In genomic region chr1:19563336-19564097, GRCh38 we compare ENCODE assay signal across 8 cellular contexts.
A peak's percentile ranks its signal among the peaks of the same experiment; 100 is the strongest.
DNase-seq lines count a peak whose midpoint lies in the region; ATAC-seq and TF ChIP-seq lines count a peak whose summit lies in the region.
"Had no signal": no experiment of that assay in that cellular context is flagged by ENCODE, and none has a peak within 500 bp of the region (broad histone marks: within the 10 kb centered on the region; RNA-seq: fewer than 3 reads in every experiment).

No MANE protein-coding gene starts in this region.

- H3K27me3 Mint-ChIP-seq in effector memory CD8-positive, alpha-beta T cell = no peaks in the 10 kb centered on the region

- in situ Hi-C loops in transverse colon (cut with MboI; ENCODE audit: low pct_ligation_motif_present in 1 of 4, low pct_unique_long_range_greater_than_20kb in 1 of 4, low sequenced_read_pairs in 3 of 4) = no loop called here

- WGBS in esophagus squamous epithelium, 2 donors = 0 to 39% methylated on average over 3 to 9 of the region's 15 CpGs
- WGBS in transverse colon (ENCODE audit: low coverage in 1 of 2), 2 donors = 44 to 59% methylated on average over 3 to 15 of the region's 15 CpGs
- WGBS in SK-N-SH (ENCODE audit: low lambda C conversion rate) = 90% methylated on average over 6 of the region's 15 CpGs

- no peaks in the 10 kb centered on the region for H3K79me2 ChIP-seq in SK-N-SH (ENCODE audit: insufficient read depth)

- no peaks in the 10 kb centered on the region for H3K9me3 Mint-ChIP-seq in effector memory CD8-positive, alpha-beta T cell

- POLR2A ChIA-PET in SK-N-SH (lab: Yijun Ruan, JAX) = no interaction called here

- no peaks in the 10 kb centered on the region for H3K4me1 Mint-ChIP-seq in effector memory CD8-positive, alpha-beta T cell (ENCODE audit: low read depth in 2 of 2)

- H3K4me3 Mint-ChIP-seq in effector memory CD8-positive, alpha-beta T cell = no peak overlapping the region

- CTCF ChIA-PET in SK-N-SH (lab: Yijun Ruan, JAX) = interaction anchor here (0.8 to 1.0 kb wide), 3 partner anchors 14 to 77 kb away, joined by 3 read pairs; no protein-coding TSS in a partner anchor

- H3K4me1 ChIP-seq in Peyer's patch = peaks cover 0 to 4% (median 0%) of the 10 kb centered on the region in 4 donors
- peaks cover 5 to 22% (median 17%) of the 10 kb centered on the region in 3 donors for H3K4me1 ChIP-seq in esophagus squamous epithelium
- H3K4me1 ChIP-seq in mucosa of stomach (ENCODE audit: control insufficient read depth, insufficient read depth, low read length) = peaks cover 17% of the 10 kb centered on the region
- H3K4me1 ChIP-seq in transverse colon = peaks cover 0 to 17% (median 2%) of the 10 kb centered on the region in 4 donors
- H3K4me1 ChIP-seq in SK-N-SH (ENCODE audit: control insufficient read depth in 1 of 2, insufficient read depth in 2 of 2, low read depth in 1 of 2, low read length in 1 of 2) = no peaks in the 10 kb centered on the region

- no peak overlapping the region for H2AFZ ChIP-seq in SK-N-SH (ENCODE audit: low read depth)

- peak overlapping the region in 3 of 4 donors; percentile 55 to 72 (median 66) for H3K27ac ChIP-seq in Peyer's patch
- peak overlapping the region; percentile 61 to 86 (median 80) for H3K27ac ChIP-seq in esophagus squamous epithelium
- peak overlapping the region; percentile 73 to 81 (median 74) for H3K27ac ChIP-seq in transverse colon
- H3K27ac ChIP-seq in SK-N-SH (ENCODE audit: low read depth in 2 of 2, low read length in 1 of 2) = no peak overlapping the region
- H3K27ac ChIP-seq: RWPE1 had no signal

- peaks cover 6% of the 10 kb centered on the region for H3F3A ChIP-seq in SK-N-SH (replicated peaks; ENCODE audit: insufficient read depth)

- H3K4me3 ChIP-seq in Peyer's patch (peak overlapping the region in 1 of 4 donors; percentile 14), esophagus squamous epithelium (peak overlapping the region in 3 of 4 donors; percentile 21 to 44 (median 25)), mucosa of stomach (ENCODE audit: low read length) (no peak overlapping the region), transverse colon (peak overlapping the region in 2 of 4 donors; percentile 16), SK-N-SH (ENCODE audit: low read depth in 2 of 2, low read length in 1 of 2) (no peak overlapping the region)

- TF ChIP-seq CTCF in Peyer's patch (IDR thresholded peaks at IDR 0.05) = no peak
- TF ChIP-seq CTCF in esophagus squamous epithelium (IDR thresholded peaks at IDR 0.05) = no peak
- TF ChIP-seq CTCF in transverse colon (IDR thresholded peaks at IDR 0.05) = no peak
- TF ChIP-seq CTCF in SK-N-SH (IDR thresholded peaks at IDR 0.05) = no peak

- H3K27me3 ChIP-seq in Peyer's patch (no peaks in the 10 kb centered on the region), esophagus squamous epithelium (no peaks in the 10 kb centered on the region), mucosa of stomach (ENCODE audit: control insufficient read depth, insufficient read depth, low read length) (no peaks in the 10 kb centered on the region), transverse colon (no peaks in the 10 kb centered on the region), SK-N-SH (ENCODE audit: insufficient read depth) (no peaks in the 10 kb centered on the region)

- no peak overlapping the region for H3K4me2 ChIP-seq in SK-N-SH

- H3K36me3 Mint-ChIP-seq in effector memory CD8-positive, alpha-beta T cell (ENCODE audit: insufficient read depth) = no peaks in the 10 kb centered on the region

- TF ChIP-seq POLR2A in Peyer's patch (IDR thresholded peaks at IDR 0.05) = no peak
- TF ChIP-seq POLR2A in esophagus squamous epithelium (IDR thresholded peaks at IDR 0.05) = peak in 1 of 4 donors; percentile 21
- TF ChIP-seq POLR2A in transverse colon (IDR thresholded peaks at IDR 0.05) = no peak

- no peaks in the 10 kb centered on the region for H3K9me3 ChIP-seq in Peyer's patch
- H3K9me3 ChIP-seq in esophagus squamous epithelium = no peaks in the 10 kb centered on the region
- no peaks in the 10 kb centered on the region for H3K9me3 ChIP-seq in mucosa of stomach (ENCODE audit: control insufficient read depth, low read length)
- no peaks in the 10 kb centered on the region for H3K9me3 ChIP-seq in transverse colon
- no peaks in the 10 kb centered on the region for H3K9me3 ChIP-seq in SK-N-SH

- no peak for TF ChIP-seq RAD21 in SK-N-SH (IDR thresholded peaks at IDR 0.05; ENCODE audit: low read length)

- peak overlapping the region; percentile 5 for H3K9ac ChIP-seq in mucosa of stomach (ENCODE audit: low read length)
- H3K9ac ChIP-seq in SK-N-SH = no peak overlapping the region

- TF ChIP-seq EP300 in transverse colon (IDR thresholded peaks at IDR 0.05; ENCODE audit: low read depth) = no peak
- no peak for TF ChIP-seq EP300 in SK-N-SH (IDR thresholded peaks at IDR 0.05; ENCODE audit: borderline replicate concordance in 1 of 2, low read depth in 1 of 2, low read length in 1 of 2)

- DNase-seq in Peyer's patch (peak in 2 of 3 donors; percentile 47 to 52), esophagus squamous epithelium (lab: John Stamatoyannopoulos, UW) (no peak), transverse colon (peak; percentile 38), SK-N-SH (no peak), globus pallidus (ENCODE audit: low spot score) (no peak)
- DNase-seq in effector memory CD8-positive, alpha-beta T cell = no peak

- intact Hi-C loops in esophagus squamous epithelium (cut with DNase I) (no loop called here), transverse colon (cut with DNase I; ENCODE audit: low total_unique reads) (no loop called here)

- no peak for ATAC-seq in effector memory CD8-positive, alpha-beta T cell (replicated peaks)

- no peaks in the 10 kb centered on the region for H4K20me1 ChIP-seq in SK-N-SH (ENCODE audit: insufficient read depth)

- H3K36me3 ChIP-seq in Peyer's patch = no peaks in the 10 kb centered on the region
- no peaks in the 10 kb centered on the region for H3K36me3 ChIP-seq in esophagus squamous epithelium
- no peaks in the 10 kb centered on the region for H3K36me3 ChIP-seq in mucosa of stomach (ENCODE audit: control insufficient read depth, insufficient read depth, low read length)
- H3K36me3 ChIP-seq in transverse colon = no peaks in the 10 kb centered on the region
- H3K36me3 ChIP-seq in SK-N-SH (replicated peaks in 1 of 2; ENCODE audit: control insufficient read depth in 1 of 2, insufficient read depth in 2 of 2, low read length in 1 of 2) = no peaks in the 10 kb centered on the region

- H3K9me2 ChIP-seq in SK-N-SH = no peaks in the 10 kb centered on the region

- H3K27ac Mint-ChIP-seq in effector memory CD8-positive, alpha-beta T cell = no peak overlapping the region

TF ChIP-seq in SK-N-SH, 30 proteins besides CTCF, POLR2A, EP300 and RAD21:
- TF ChIP-seq TAF1 (IDR thresholded peaks at IDR 0.05; ENCODE audit: borderline replicate concordance, low read depth, low read length) (no peak), GATA2 (CRISPR knock-in tag; IDR thresholded peaks at IDR 0.05) (no peak), FOXM1 (IDR thresholded peaks at IDR 0.05; ENCODE audit: low read depth) (no peak), NFIC (IDR thresholded peaks at IDR 0.05; ENCODE audit: borderline replicate concordance) (no peak), NRF1 (IDR thresholded peaks at IDR 0.05; ENCODE audit: low read depth, low read length) (no peak), IRF3 (IDR thresholded peaks at IDR 0.05; ENCODE audit: low read depth, low read length) (no peak)

Comparison
In these comparisons a context has a peak if more than half of its experiments do, and no peak if none do; other contexts are left out.
1. DNase-seq: peak in Peyer's patch (2 of 3) and transverse colon (single experiment); none in esophagus squamous epithelium (single experiment), SK-N-SH (single experiment), globus pallidus (single experiment) and effector memory CD8-positive, alpha-beta T cell (0 of 3).
2. H3K27ac ChIP-seq: peak in Peyer's patch (3 of 4), esophagus squamous epithelium (4 of 4) and transverse colon (4 of 4); none in SK-N-SH (0 of 2).
3. H3K4me3 ChIP-seq: peak in esophagus squamous epithelium (3 of 4); none in mucosa of stomach (single experiment) and SK-N-SH (0 of 2).